Comparison of ENCODE assay signal across 1 cellular context in genomic region chr14:102079700-102079979, GRCh38.
TF ChIP-seq lines count a peak whose summit lies in the region.

No MANE protein-coding gene starts in this region.

TF ChIP-seq in HepG2, 621 proteins besides CTCF, POLR2A, EP300 and RAD21:
- TF ChIP-seq ETV6 (CRISPR knock-in tag; conservative IDR thresholded peaks at IDR 0.05) (no peak), RBFOX2 (IDR thresholded peaks at IDR 0.05; ENCODE audit: low read depth, low read length) (peak; percentile 20; the same call in 1 of the 2 replicates), RFX1 (IDR thresholded peaks at IDR 0.05) (no peak), SKIL (CRISPR knock-in tag; IDR thresholded peaks at IDR 0.05; ENCODE audit: borderline replicate concordance) (no peak)
